11 cellular contexts compared by ENCODE assay signal in the genomic region with DNA sequence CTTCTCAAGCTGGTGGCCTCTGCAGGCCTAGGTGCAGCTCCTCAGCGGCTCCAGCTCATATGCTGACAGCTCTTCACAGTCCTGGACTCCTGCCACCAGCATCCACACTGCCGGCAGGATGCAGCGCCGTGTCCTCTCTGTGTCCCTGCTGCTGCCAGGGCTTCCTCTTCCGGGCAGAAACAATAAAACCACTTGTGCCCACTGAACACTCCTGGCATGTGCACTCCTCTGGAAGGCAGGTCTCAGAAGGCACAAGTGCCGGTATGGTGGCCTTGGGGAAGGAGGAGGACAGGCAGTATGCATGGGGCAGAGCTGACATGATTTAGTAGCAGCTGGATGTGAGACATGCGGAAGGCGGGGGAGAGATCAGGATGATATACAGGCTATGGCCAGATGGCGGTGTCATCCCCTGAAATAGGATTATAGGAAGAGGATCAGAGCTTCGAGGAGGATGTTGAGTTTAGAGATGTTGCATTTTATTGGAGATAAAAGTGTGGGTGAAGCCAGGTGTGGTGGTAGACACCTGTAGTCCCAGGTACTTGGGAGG. TPM values are rescaled to one million over a fixed set of nuclear protein-coding genes. Genes with fewer than 3 reads are reported as not detected.
DNase-seq lines count a peak whose midpoint lies in the region; ATAC-seq and TF ChIP-seq lines count a peak whose summit lies in the region.
"Had no signal": no experiment of that assay in that cellular context is flagged by ENCODE, and none has a peak within 500 bp of the region (broad histone marks: within the 10 kb centered on the region; RNA-seq: fewer than 3 reads in every experiment).

No MANE protein-coding gene starts in this region.

- H3K4me1 Mint-ChIP-seq in natural killer cell treated with Interleukin-12 subunit alpha and Interleukin-12 subunit beta and Interleukin-15 and Interleukin-18, amount 100 ng/mL, for 72 hours (ENCODE audit: low read depth in 2 of 2), result peaks cover 10 to 16% of the 10 kb centered on the region in 2 donors
- no peaks in the 10 kb centered on the region for H3K4me1 Mint-ChIP-seq in natural killer cell

- H3K27ac ChIP-seq in OCI-LY7 (ENCODE audit: low read depth, low read length, poor library complexity, severe bottlenecking) (no peak overlapping the region), gastroesophageal sphincter (no peak overlapping the region)
- H3K27ac ChIP-seq: transverse colon had no signal

- no peaks in the 10 kb centered on the region for H3K27me3 ChIP-seq in gastroesophageal sphincter
- H3K27me3 ChIP-seq: transverse colon had no signal

- no peaks in the 10 kb centered on the region for H3K9me3 ChIP-seq in OCI-LY7 (ENCODE audit: low read length)
- no peaks in the 10 kb centered on the region for H3K9me3 ChIP-seq in gastroesophageal sphincter
- H3K9me3 ChIP-seq: transverse colon had no signal

- H3K79me2 ChIP-seq in OCI-LY7 (ENCODE audit: insufficient read depth, low read depth, low read length), result no peaks in the 10 kb centered on the region

- CTCF ChIA-PET in OCI-LY7 (lab: Charles Lee; ENCODE audit: unreplicated experiment), result interaction anchor here (1.2 kb wide), 1 partner anchor 37 kb away, joined by 4 read pairs; no protein-coding TSS in a partner anchor

- no peak for ATAC-seq in natural killer cell treated with Interleukin-12 subunit alpha and Interleukin-12 subunit beta and Interleukin-15 and Interleukin-18, amount 100 ng/mL, for 72 hours
- ATAC-seq in natural killer cell, result no peak
- no peak for ATAC-seq in GM18858 (IDR thresholded peaks at IDR 0.05; ENCODE audit: unreplicated experiment)
- no peak for ATAC-seq in gastroesophageal sphincter
- no peak for ATAC-seq in GM18861 (IDR thresholded peaks at IDR 0.05; ENCODE audit: unreplicated experiment)
- ATAC-seq: activated CD8-positive, alpha-beta T cell treated with anti-CD3 and anti-CD28 coated beads, Interleukin-2, amount 10 ng/mL, durations not matched to agents 7 days and 5 days had no signal

- H3K27ac Mint-ChIP-seq in natural killer cell treated with Interleukin-12 subunit alpha and Interleukin-12 subunit beta and Interleukin-15 and Interleukin-18, amount 100 ng/mL, for 72 hours, result peak overlapping the region; percentile 3 to 30
- peak overlapping the region in 1 of 2 donors; percentile 64 for H3K27ac Mint-ChIP-seq in natural killer cell
- H3K27ac Mint-ChIP-seq: activated CD8-positive, alpha-beta T cell treated with anti-CD3 and anti-CD28 coated beads, Interleukin-2, amount 10 ng/mL, durations not matched to agents 7 days and 5 days had no signal

- no peak for TF ChIP-seq EP300 in gastroesophageal sphincter (IDR thresholded peaks at IDR 0.05)

- no peak for TF ChIP-seq POLR2A in gastroesophageal sphincter (IDR thresholded peaks at IDR 0.05)

- no peak overlapping the region for H2AFZ ChIP-seq in OCI-LY7 (ENCODE audit: low read length)

- no peaks in the 10 kb centered on the region for H3K9me2 ChIP-seq in OCI-LY7 (ENCODE audit: insufficient read depth, low read length)

- intact Hi-C loops in natural killer cell (cut with micrococcal nuclease) (no loop called here), OCI-LY7 (cut with micrococcal nuclease; ENCODE audit: unreplicated experiment) (no loop called here)

- peaks cover 4% of the 10 kb centered on the region; the same call in 1 of the 2 replicates for H3K36me3 ChIP-seq in OCI-LY7 (ENCODE audit: insufficient read depth, low read length)
- peaks cover 0 to 60% of the 10 kb centered on the region in 2 donors for H3K36me3 ChIP-seq in gastroesophageal sphincter
- H3K36me3 ChIP-seq: transverse colon had no signal

- no peak for TF ChIP-seq CTCF in natural killer cell (IDR thresholded peaks at IDR 0.05)
- 0 out of 2 replicates have a peak, but pooled peaks have one; percentile 21 for TF ChIP-seq CTCF in OCI-LY7 (conservative IDR thresholded peaks at IDR 0.05; ENCODE audit: low read length)
- peak; percentile 10 for TF ChIP-seq CTCF in fibroblast of mammary gland (conservative IDR thresholded peaks at IDR 0.05; ENCODE audit: control insufficient read depth, insufficient read depth, low read depth, low read length)
- TF ChIP-seq CTCF in gastroesophageal sphincter (IDR thresholded peaks at IDR 0.05), result no peak

- H3K9me3 Mint-ChIP-seq in natural killer cell treated with Interleukin-12 subunit alpha and Interleukin-12 subunit beta and Interleukin-15 and Interleukin-18, amount 100 ng/mL, for 72 hours, result no peaks in the 10 kb centered on the region
- no peaks in the 10 kb centered on the region for H3K9me3 Mint-ChIP-seq in natural killer cell

- DNase-seq in natural killer cell treated with Interleukin-12 subunit alpha and Interleukin-12 subunit beta and Interleukin-15 and Interleukin-18, amount 100 ng/mL, for 72 hours (ENCODE audit: low spot score), result no peak
- DNase-seq in natural killer cell (no peak), OCI-LY7 (ENCODE audit: low spot score) (no peak), fibroblast of mammary gland (ENCODE audit: low read depth) (no peak), germinal center (ENCODE audit: low spot score) (no peak)
- DNase-seq: activated CD8-positive, alpha-beta T cell treated with anti-CD3 and anti-CD28 coated beads, Interleukin-2, amount 10 ng/mL, durations not matched to agents 7 days and 5 days; DMS53; transverse colon had no signal

- H3K27me3 Mint-ChIP-seq in natural killer cell treated with Interleukin-12 subunit alpha and Interleukin-12 subunit beta and Interleukin-15 and Interleukin-18, amount 100 ng/mL, for 72 hours, result no peaks in the 10 kb centered on the region
- no peaks in the 10 kb centered on the region for H3K27me3 Mint-ChIP-seq in natural killer cell (ENCODE audit: low read depth in 2 of 2)

- H3K4me1 ChIP-seq in OCI-LY7 (ENCODE audit: insufficient read depth, low read length, poor library complexity, severe bottlenecking) (peaks cover 22% of the 10 kb centered on the region), gastroesophageal sphincter (no peaks in the 10 kb centered on the region)
- H3K4me1 ChIP-seq: transverse colon had no signal

- H3K4me2 ChIP-seq in OCI-LY7 (ENCODE audit: low read length), result no peak overlapping the region

- 68 to 69% methylated on average over 4 to 5 of the region's 10 CpGs for WGBS in gastroesophageal sphincter (ENCODE audit: low coverage in 1 of 2), 2 donors

- no peak overlapping the region for H3K4me3 Mint-ChIP-seq in natural killer cell treated with Interleukin-12 subunit alpha and Interleukin-12 subunit beta and Interleukin-15 and Interleukin-18, amount 100 ng/mL, for 72 hours
- H3K4me3 Mint-ChIP-seq in natural killer cell, result no peak overlapping the region
- H3K4me3 Mint-ChIP-seq: activated CD8-positive, alpha-beta T cell treated with anti-CD3 and anti-CD28 coated beads, Interleukin-2, amount 10 ng/mL, durations not matched to agents 7 days and 5 days had no signal

- H3K4me3 ChIP-seq in OCI-LY7 (ENCODE audit: low read depth, low read length, poor library complexity, severe bottlenecking), result no peak overlapping the region
- no peak overlapping the region for H3K4me3 ChIP-seq in fibroblast of mammary gland (ENCODE audit: control insufficient read depth, low read depth, low read length)
- H3K4me3 ChIP-seq in gastroesophageal sphincter, result no peak overlapping the region
- H3K4me3 ChIP-seq: transverse colon had no signal

- POLR2A ChIA-PET in OCI-LY7 (lab: Charles Lee), result interaction anchor here (0.6 to 2.7 kb wide), 3 partner anchors 38 to 89 kb away, joined by 3 to 10 read pairs (median 6); a partner anchor contains a TSS

- peaks cover 12% of the 10 kb centered on the region for H3K36me3 Mint-ChIP-seq in natural killer cell treated with Interleukin-12 subunit alpha and Interleukin-12 subunit beta and Interleukin-15 and Interleukin-18, amount 100 ng/mL, for 72 hours
- no peaks in the 10 kb centered on the region for H3K36me3 Mint-ChIP-seq in natural killer cell

- H4K20me1 ChIP-seq in OCI-LY7 (ENCODE audit: insufficient read depth, low read length), result no peaks in the 10 kb centered on the region

- BruUV-seq in OCI-LY7 (replicated peaks; lab: Mats Ljungman, UMichigan), result no TSS peak

RNA-seq across cellular contexts. Expression of a gene that starts 7.5 kb away (rescaled TPM):
- 100 to 1,000 TPM; 172 to 244 TPM for total RNA-seq in natural killer cell treated with Interleukin-12 subunit alpha and Interleukin-12 subunit beta and Interleukin-15 and Interleukin-18, amount 100 ng/mL, for 72 hours
- total RNA-seq in natural killer cell (100 to 1,000 TPM; 158 to 200 (median 177) TPM), OCI-LY7 (2022) (11.6 and 17.4 TPM in 2 replicates), gastroesophageal sphincter (10 to 100 TPM; 19.4 to 58.2 (median 44.9) TPM)
- total RNA-seq in OCI-LY7 (2014; rRNA removed; shearing (Covaris generic)), result 6.6 and 12.2 TPM in 2 replicates

RNA-seq across cellular contexts. Expression of a gene that starts 11.3 kb away (rescaled TPM):
- 100 to 1,000 TPM; 139 to 140 TPM for total RNA-seq in natural killer cell treated with Interleukin-12 subunit alpha and Interleukin-12 subunit beta and Interleukin-15 and Interleukin-18, amount 100 ng/mL, for 72 hours
- total RNA-seq in natural killer cell, result 10 to 100 TPM; 35.8 to 70.3 (median 52.5) TPM
- 3.3 and 4.7 TPM in 2 replicates for total RNA-seq in OCI-LY7 (2014; rRNA removed; shearing (Covaris generic))
- total RNA-seq in OCI-LY7 (2022), result 3.0 and 3.2 TPM in 2 replicates
- 10 to 100 TPM; 40.1 to 70.4 (median 43.5) TPM for total RNA-seq in gastroesophageal sphincter

RNA-seq across cellular contexts. Expression of a gene that starts 27.3 kb away (rescaled TPM):
- 100 to 1,000 TPM; 528 to 679 TPM for total RNA-seq in natural killer cell treated with Interleukin-12 subunit alpha and Interleukin-12 subunit beta and Interleukin-15 and Interleukin-18, amount 100 ng/mL, for 72 hours
- 100 to 1,000 TPM; 110 to 178 (median 172) TPM for total RNA-seq in natural killer cell
- 2.1 and 4.9 TPM in 2 replicates for total RNA-seq in OCI-LY7 (2014; rRNA removed; shearing (Covaris generic))
- 7.4 and 10.3 TPM in 2 replicates for total RNA-seq in OCI-LY7 (2022)
- total RNA-seq in gastroesophageal sphincter, result 10 to 100 TPM; 34.1 to 75.4 (median 59.8) TPM

RNA-seq across cellular contexts. Expression of a gene that starts 36.7 kb away (rescaled TPM):
- 10 to 100 TPM; 23.4 to 30.5 TPM for total RNA-seq in natural killer cell treated with Interleukin-12 subunit alpha and Interleukin-12 subunit beta and Interleukin-15 and Interleukin-18, amount 100 ng/mL, for 72 hours
- total RNA-seq in natural killer cell, result 10 to 100 TPM; 11.2 to 14.5 (median 12.1) TPM
- 31.8 and 35.8 TPM in 2 replicates for total RNA-seq in OCI-LY7 (2014; rRNA removed; shearing (Covaris generic))
- total RNA-seq in OCI-LY7 (2022), result 38.6 and 39.7 TPM in 2 replicates
- total RNA-seq in gastroesophageal sphincter, result 10 to 100 TPM in 2 of 4 donors, 1 to 10 TPM in 2; 5.9 to 17.1 (median 8.3) TPM

RNA-seq across cellular contexts. Expression of a gene that starts 39.4 kb away (rescaled TPM):
- total RNA-seq in natural killer cell treated with Interleukin-12 subunit alpha and Interleukin-12 subunit beta and Interleukin-15 and Interleukin-18, amount 100 ng/mL, for 72 hours, result 10 to 100 TPM; 81.9 to 95.3 TPM
- 10 to 100 TPM; 39.0 to 58.1 (median 51.5) TPM for total RNA-seq in natural killer cell
- 38.3 and 46.1 TPM in 2 replicates for total RNA-seq in OCI-LY7 (2014; rRNA removed; shearing (Covaris generic))
- total RNA-seq in OCI-LY7 (2022), result 62.3 and 68.0 TPM in 2 replicates
- total RNA-seq in gastroesophageal sphincter, result 100 to 1,000 TPM in 2 of 4 donors, 10 to 100 TPM in 2; 63.7 to 116 (median 100) TPM

Comparison
In these comparisons a context has a peak if more than half of its experiments do, and no peak if none do; other contexts are left out.
1. CTCF ChIP-seq: peak in OCI-LY7 (single experiment) and fibroblast of mammary gland (single experiment); none in natural killer cell (single experiment) and gastroesophageal sphincter (0 of 4).
2. RNA of a gene that starts 11.3 kb away (total RNA-seq): 139 to 140 TPM in natural killer cell treated with Interleukin-12 subunit alpha and Interleukin-12 subunit beta and Interleukin-15 and Interleukin-18, amount 100 ng/mL, for 72 hours, 35.8 to 70.3 TPM in natural killer cell and 40.1 to 70.4 TPM in gastroesophageal sphincter; 3.0 to 4.7 TPM in OCI-LY7; every median in the first group is over 4 times any median in the second.